Comparison of ENCODE assay signal across 34 cellular contexts in the genomic region with DNA sequence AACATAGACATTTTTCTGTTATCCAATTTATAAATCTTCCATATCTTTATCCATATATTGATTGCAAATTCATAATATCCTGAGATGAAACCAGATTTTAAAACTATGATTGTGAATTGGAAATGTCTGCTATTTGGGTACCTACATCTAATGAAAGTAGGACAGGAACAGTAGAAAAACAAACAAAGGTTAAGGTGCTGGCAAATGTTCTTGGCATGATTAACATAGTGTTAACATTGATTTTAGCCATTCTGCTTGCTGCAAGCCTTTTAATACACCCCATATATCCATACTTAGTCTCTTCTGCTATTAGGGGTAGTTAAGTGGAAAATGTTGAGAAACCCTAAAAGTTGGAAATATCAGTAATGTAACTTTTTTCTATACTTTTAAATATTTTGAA.
"Had no signal": no experiment of that assay in that cellular context is flagged by ENCODE, and none has a peak within 500 bp of the region (broad histone marks: within the 10 kb centered on the region; RNA-seq: fewer than 3 reads in every experiment).

No MANE protein-coding gene starts in this region.

- H3K27me3 ChIP-seq: adrenal gland, body of pancreas, cardiac muscle cell, esophagus squamous epithelium, gastroesophageal sphincter had no signal

- H3K27ac Mint-ChIP-seq: activated CD4-positive, alpha-beta memory T cell treated with anti-CD3 and anti-CD28 coated beads for 36 hours; activated CD4-positive, alpha-beta T cell treated with anti-CD3 and anti-CD28 coated beads for 36 hours; activated CD4-positive, alpha-beta T cell treated with anti-CD3 and anti-CD28 coated beads, Interleukin-2, amount 10 ng/mL, durations not matched to agents 24 days and 14 days; activated CD8-positive, alpha-beta memory T cell treated with anti-CD3 and anti-CD28 coated beads, Interleukin-2, amount 10 ng/mL, durations not matched to agents 7 days and 5 days; activated CD8-positive, alpha-beta T cell treated with anti-CD3 and anti-CD28 coated beads, Interleukin-2, amount 10 ng/mL, durations not matched to agents 7 days and 5 days; activated naive CD4-positive, alpha-beta T cell treated with anti-CD3 and anti-CD28 coated beads for 36 hours; activated naive CD4-positive, alpha-beta T cell treated with anti-CD3 and anti-CD28 coated beads, Interleukin-2, amount 50 U/mL, for 24 hours; activated naive CD8-positive, alpha-beta T cell treated with anti-CD3 and anti-CD28 coated beads for 36 hours; activated naive CD8-positive, alpha-beta T cell treated with anti-CD3 and anti-CD28 coated beads, Interleukin-2, amount 50 U/mL, for 24 hours; activated T-helper 1 cell treated with anti-CD3 and anti-CD28 coated beads, Interleukin-12 subunit alpha, Interleukin-12 subunit beta, Interleukin-2, Interleukin-4 antibody, amounts not matched to agents 30 ng/mL and 10 ng/mL and 1 ng/mL, durations not matched to agents 14 hours and 24 hours and 36 hours; activated T-helper 2 cell treated with anti-CD3 and anti-CD28 coated beads, Interferon-gamma antibody, Interleukin-2, Interleukin-4, amounts not matched to agents 10 μg/mL and 5 μg/mL and 100 μg/mL, durations not matched to agents 14 hours and 24 hours and 36 hours had no signal

- H3K9me3 Mint-ChIP-seq: activated CD4-positive, alpha-beta memory T cell treated with anti-CD3 and anti-CD28 coated beads for 36 hours; activated CD4-positive, alpha-beta T cell treated with anti-CD3 and anti-CD28 coated beads, Interleukin-2, amount 10 ng/mL, durations not matched to agents 24 days and 14 days; activated naive CD4-positive, alpha-beta T cell treated with anti-CD3 and anti-CD28 coated beads for 36 hours; activated naive CD4-positive, alpha-beta T cell treated with anti-CD3 and anti-CD28 coated beads, Interleukin-2, amount 50 U/mL, for 24 hours; activated naive CD8-positive, alpha-beta T cell treated with anti-CD3 and anti-CD28 coated beads for 36 hours; activated naive CD8-positive, alpha-beta T cell treated with anti-CD3 and anti-CD28 coated beads, Interleukin-2, amount 50 U/mL, for 24 hours; activated T-helper 1 cell treated with anti-CD3 and anti-CD28 coated beads, Interleukin-12 subunit alpha, Interleukin-12 subunit beta, Interleukin-2, Interleukin-4 antibody, amounts not matched to agents 30 ng/mL and 10 ng/mL and 1 ng/mL, durations not matched to agents 14 hours and 24 hours and 36 hours; activated T-helper 2 cell treated with anti-CD3 and anti-CD28 coated beads, Interferon-gamma antibody, Interleukin-2, Interleukin-4, amounts not matched to agents 10 μg/mL and 5 μg/mL and 100 μg/mL, durations not matched to agents 14 hours and 24 hours and 36 hours had no signal

- H3K27me3 Mint-ChIP-seq: activated CD4-positive, alpha-beta memory T cell treated with anti-CD3 and anti-CD28 coated beads for 36 hours; activated CD4-positive, alpha-beta T cell treated with anti-CD3 and anti-CD28 coated beads for 36 hours; activated CD4-positive, alpha-beta T cell treated with anti-CD3 and anti-CD28 coated beads, Interleukin-2, amount 10 ng/mL, durations not matched to agents 24 days and 14 days; activated CD8-positive, alpha-beta memory T cell treated with anti-CD3 and anti-CD28 coated beads, Interleukin-2, amount 10 ng/mL, durations not matched to agents 7 days and 5 days; activated naive CD4-positive, alpha-beta T cell treated with anti-CD3 and anti-CD28 coated beads, Interleukin-2, amount 50 U/mL, for 24 hours; activated naive CD8-positive, alpha-beta T cell treated with anti-CD3 and anti-CD28 coated beads, Interleukin-2, amount 50 U/mL, for 24 hours had no signal

- H3K4me3 Mint-ChIP-seq: activated CD4-positive, alpha-beta memory T cell treated with anti-CD3 and anti-CD28 coated beads for 36 hours; activated CD4-positive, alpha-beta T cell treated with anti-CD3 and anti-CD28 coated beads for 36 hours; activated CD4-positive, alpha-beta T cell treated with anti-CD3 and anti-CD28 coated beads, Interleukin-2, amount 10 ng/mL, durations not matched to agents 24 days and 14 days; activated CD8-positive, alpha-beta memory T cell treated with anti-CD3 and anti-CD28 coated beads, Interleukin-2, amount 10 ng/mL, durations not matched to agents 7 days and 5 days; activated CD8-positive, alpha-beta T cell treated with anti-CD3 and anti-CD28 coated beads, Interleukin-2, amount 10 ng/mL, durations not matched to agents 7 days and 5 days; activated naive CD4-positive, alpha-beta T cell treated with anti-CD3 and anti-CD28 coated beads for 36 hours; activated naive CD4-positive, alpha-beta T cell treated with anti-CD3 and anti-CD28 coated beads, Interleukin-2, amount 50 U/mL, for 24 hours; activated naive CD8-positive, alpha-beta T cell treated with anti-CD3 and anti-CD28 coated beads for 36 hours; activated naive CD8-positive, alpha-beta T cell treated with anti-CD3 and anti-CD28 coated beads, Interleukin-2, amount 50 U/mL, for 24 hours; activated T-helper 1 cell treated with anti-CD3 and anti-CD28 coated beads, Interleukin-12 subunit alpha, Interleukin-12 subunit beta, Interleukin-2, Interleukin-4 antibody, amounts not matched to agents 30 ng/mL and 10 ng/mL and 1 ng/mL, durations not matched to agents 14 hours and 24 hours and 36 hours had no signal

- FAIRE-seq: colon, endometrium, endothelial cell of umbilical vein had no signal

- H3K36me3 Mint-ChIP-seq: activated CD4-positive, alpha-beta memory T cell treated with anti-CD3 and anti-CD28 coated beads for 36 hours; activated CD8-positive, alpha-beta memory T cell treated with anti-CD3 and anti-CD28 coated beads, Interleukin-2, amount 10 ng/mL, durations not matched to agents 7 days and 5 days; activated naive CD4-positive, alpha-beta T cell treated with anti-CD3 and anti-CD28 coated beads, Interleukin-2, amount 50 U/mL, for 24 hours; activated naive CD8-positive, alpha-beta T cell treated with anti-CD3 and anti-CD28 coated beads for 36 hours had no signal

- H3K36me3 ChIP-seq: adrenal gland, cardiac muscle cell, esophagus squamous epithelium, gastroesophageal sphincter had no signal

- H3K27ac ChIP-seq: adrenal gland, body of pancreas, cardiac muscle cell, epithelial cell of prostate, esophagus squamous epithelium, gastroesophageal sphincter had no signal

- H3K4me1 Mint-ChIP-seq: activated CD4-positive, alpha-beta T cell treated with anti-CD3 and anti-CD28 coated beads for 36 hours; activated CD4-positive, alpha-beta T cell treated with anti-CD3 and anti-CD28 coated beads, Interleukin-2, amount 10 ng/mL, durations not matched to agents 24 days and 14 days; activated CD8-positive, alpha-beta memory T cell treated with anti-CD3 and anti-CD28 coated beads, Interleukin-2, amount 10 ng/mL, durations not matched to agents 7 days and 5 days; activated naive CD4-positive, alpha-beta T cell treated with anti-CD3 and anti-CD28 coated beads, Interleukin-2, amount 50 U/mL, for 24 hours; activated naive CD8-positive, alpha-beta T cell treated with anti-CD3 and anti-CD28 coated beads for 36 hours; activated naive CD8-positive, alpha-beta T cell treated with anti-CD3 and anti-CD28 coated beads, Interleukin-2, amount 50 U/mL, for 24 hours had no signal

- ATAC-seq: activated CD4-positive, alpha-beta T cell treated with anti-CD3 and anti-CD28 coated beads for 36 hours; activated CD8-positive, alpha-beta memory T cell treated with anti-CD3 and anti-CD28 coated beads, Interleukin-2, amount 10 ng/mL, durations not matched to agents 7 days and 5 days; activated CD8-positive, alpha-beta T cell treated with anti-CD3 and anti-CD28 coated beads, Interleukin-2, amount 10 ng/mL, durations not matched to agents 7 days and 5 days; activated naive CD8-positive, alpha-beta T cell treated with anti-CD3 and anti-CD28 coated beads, Interleukin-2, amount 50 U/mL, for 24 hours; body of pancreas; gastroesophageal sphincter had no signal

- DNase-seq: activated CD4-positive, alpha-beta memory T cell treated with anti-CD3 and anti-CD28 coated beads for 36 hours; activated CD4-positive, alpha-beta T cell treated with anti-CD3 and anti-CD28 coated beads for 36 hours; activated CD4-positive, alpha-beta T cell treated with anti-CD3 and anti-CD28 coated beads, Interleukin-2, amount 10 ng/mL, durations not matched to agents 24 days and 14 days; activated CD4-positive, CD25-positive, alpha-beta regulatory T cell; activated CD4-positive, CD25-positive, alpha-beta regulatory T cell treated with anti-CD3 and anti-CD28 coated beads, Interleukin-2, amount 50 U/mL, for 72 hours; activated CD8-positive, alpha-beta memory T cell treated with anti-CD3 and anti-CD28 coated beads, Interleukin-2, amount 10 ng/mL, durations not matched to agents 7 days and 5 days; activated CD8-positive, alpha-beta memory T cell treated with anti-CD3 and anti-CD28 coated beads, Interleukin-2, amount 50 U/mL, for 4 hours; activated CD8-positive, alpha-beta T cell treated with anti-CD3 and anti-CD28 coated beads, Interleukin-2, amount 10 ng/mL, durations not matched to agents 7 days and 5 days; activated effector memory CD4-positive, alpha-beta T cell treated with anti-CD3 and anti-CD28 coated beads, Interleukin-2, amount 50 U/mL, for 16 hours; activated naive CD4-positive, alpha-beta T cell treated with anti-CD3 and anti-CD28 coated beads for 36 hours; activated naive CD8-positive, alpha-beta T cell treated with anti-CD3 and anti-CD28 coated beads for 36 hours; activated naive CD8-positive, alpha-beta T cell treated with anti-CD3 and anti-CD28 coated beads, Interleukin-2, amount 50 U/mL, for 24 hours; activated T-cell treated with anti-CD3 and anti-CD28 coated beads, Interleukin-2, amount 50 U/mL, for 1 hour; activated T-cell treated with anti-CD3 and anti-CD28 coated beads, Interleukin-2, amount 50 U/mL, for 48 hours; adrenal gland; aorta; body of pancreas; central memory CD4-positive, alpha-beta T cell; cortex of kidney; dermis blood vessel endothelial cell; effector CD4-positive, alpha-beta T cell; esophagus squamous epithelium; foreskin melanocyte; head of caudate nucleus; T-helper 2 cell had no signal

- H3K4me1 ChIP-seq: adrenal gland, body of pancreas, esophagus squamous epithelium, gastroesophageal sphincter had no signal

- H3K9me3 ChIP-seq: adrenal gland, body of pancreas, esophagus squamous epithelium, gastroesophageal sphincter had no signal

- H3K4me3 ChIP-seq: adrenal gland, body of pancreas, cardiac muscle cell, esophagus squamous epithelium, gastroesophageal sphincter had no signal
